ENCODE assay signal across 11 cellular contexts in genomic region chr2:127397568-127398238, GRCh38. TPM values are rescaled to one million over a fixed set of nuclear protein-coding genes. Genes with fewer than 3 reads are reported as not detected.
DNase-seq lines count a peak whose midpoint lies in the region; ATAC-seq, FAIRE-seq and TF ChIP-seq lines count a peak whose summit lies in the region.
"Had no signal": no experiment of that assay in that cellular context is flagged by ENCODE, and none has a peak within 500 bp of the region (broad histone marks: within the 10 kb centered on the region; RNA-seq: fewer than 3 reads in every experiment).

No MANE protein-coding gene starts in this region.

- H3K9me3 ChIP-seq in A549: peaks cover 9% of the 10 kb centered on the region; the same call in 2 of the 3 replicates
- no peaks in the 10 kb centered on the region for H3K9me3 ChIP-seq in ascending aorta
- no peaks in the 10 kb centered on the region for H3K9me3 ChIP-seq in mucosa of rectum (ENCODE audit: control insufficient read depth in 2 of 2, low read length in 2 of 2)
- H3K9me3 ChIP-seq in CD4-positive, alpha-beta memory T cell (ENCODE audit: control insufficient read depth in 1 of 2, low read length in 2 of 2): no peaks in the 10 kb centered on the region

- CTCF ChIA-PET in A549 (lab: Yijun Ruan, JAX): interaction anchor here (0.8 to 1.8 kb wide), 2 partner anchors 18 to 22 kb away, joined by 3 to 5 read pairs; no protein-coding TSS in a partner anchor
- CTCF ChIA-PET in CD4-positive, alpha-beta memory T cell (lab: Charles Lee; ENCODE audit: partially characterized antibody): no interaction called here

- DNase-seq in A549 (ENCODE audit: low read depth in 1 of 2, low spot score in 1 of 2) (no peak), HFFc6 (no peak), ascending aorta (ENCODE audit: low spot score in 2 of 2) (no peak), NCI-H1105 treated with DMSO at 0.1 percent for 48 hours (lab: John Stamatoyannopoulos, UW) (no peak), AML-193 (lab: John Stamatoyannopoulos, UW) (no peak), Ammon's horn (ENCODE audit: low spot score) (no peak)
- no peak for DNase-seq in CD4-positive, alpha-beta memory T cell
- DNase-seq: activated CD4-positive, alpha-beta T cell treated with anti-CD3 and anti-CD28 coated beads for 1 hour; NCI-H1105 had no signal

- peak overlapping the region; percentile 74; the same call in 1 of the 2 replicates for H3K27ac Mint-ChIP-seq in HFFc6
- peak overlapping the region in 1 of 7 donors; percentile 62 for H3K27ac Mint-ChIP-seq in CD4-positive, alpha-beta memory T cell

- no peaks in the 10 kb centered on the region for H3K9me3 Mint-ChIP-seq in HFFc6
- no peaks in the 10 kb centered on the region for H3K9me3 Mint-ChIP-seq in CD4-positive, alpha-beta memory T cell

- no peak for FAIRE-seq in A549 (lab: Jason Lieb, UNC)

- H3K4me1 ChIP-seq in A549 (peaks cover 58% of the 10 kb centered on the region), ascending aorta (peaks cover 6 to 28% of the 10 kb centered on the region in 2 donors), mucosa of rectum (ENCODE audit: control insufficient read depth in 2 of 2, insufficient read depth in 2 of 2, low read length in 2 of 2) (peaks cover 27 to 34% of the 10 kb centered on the region in 2 donors)
- peaks cover 3% of the 10 kb centered on the region for H3K4me1 ChIP-seq in CD4-positive, alpha-beta memory T cell (ENCODE audit: insufficient read depth, low read length)

- peaks cover 7% of the 10 kb centered on the region for H3K36me3 Mint-ChIP-seq in HFFc6 (ENCODE audit: low read depth)
- H3K36me3 Mint-ChIP-seq in CD4-positive, alpha-beta memory T cell: no peaks in the 10 kb centered on the region

- H3K27me3 ChIP-seq in ascending aorta (no peaks in the 10 kb centered on the region), mucosa of rectum (ENCODE audit: control insufficient read depth in 2 of 2, insufficient read depth in 2 of 2, low read length in 2 of 2) (no peaks in the 10 kb centered on the region)
- H3K27me3 ChIP-seq in CD4-positive, alpha-beta memory T cell (ENCODE audit: insufficient read depth, low read length): no peaks in the 10 kb centered on the region

- TF ChIP-seq RAD21 in A549 (conservative IDR thresholded peaks at IDR 0.05 in 1 of 2, IDR thresholded peaks at IDR 0.05 in 1 of 2): no peak

- H3K9ac ChIP-seq in mucosa of rectum (ENCODE audit: low read depth in 1 of 2, low read length in 2 of 2): no peak overlapping the region

- WGBS in A549 (ENCODE audit: missing lambda C conversion rate): 67% methylated on average over 8 of the region's 9 CpGs

- intact Hi-C loops in ascending aorta (cut with DNase I): loop anchor here (1.0 kb wide), 1 partner anchor 10 kb away; no protein-coding TSS in a partner anchor
- intact Hi-C loops in CD4-positive, alpha-beta memory T cell (cut with micrococcal nuclease): no loop called here

- TF ChIP-seq EP300 in A549 (IDR thresholded peaks at IDR 0.05): no peak

- peaks cover 44% of the 10 kb centered on the region for H3K4me1 Mint-ChIP-seq in HFFc6 (ENCODE audit: low read depth)
- H3K4me1 Mint-ChIP-seq in CD4-positive, alpha-beta memory T cell: no peaks in the 10 kb centered on the region

- POLR2A ChIA-PET in A549 (lab: Yijun Ruan, JAX): interaction anchor here (1.2 to 1.6 kb wide), 2 partner anchors 9 to 10 kb away, joined by 5 to 8 read pairs; no protein-coding TSS in a partner anchor
- POLR2A ChIA-PET in CD4-positive, alpha-beta memory T cell (lab: Charles Lee; ENCODE audit: partially characterized antibody): no interaction called here

- peak overlapping the region; percentile 71 to 81 for H3K27ac ChIP-seq in A549
- peak overlapping the region; percentile 65 to 66 for H3K27ac ChIP-seq in ascending aorta
- H3K27ac ChIP-seq in mucosa of rectum (ENCODE audit: low read depth in 2 of 2, low read length in 2 of 2): peak overlapping the region; percentile 15 to 33
- H3K27ac ChIP-seq in CD4-positive, alpha-beta memory T cell (ENCODE audit: low read depth, low read length): no peak overlapping the region

- TF ChIP-seq CTCF in A549 (IDR thresholded peaks at IDR 0.05) (no peak), HFFc6 (IDR thresholded peaks at IDR 0.05) (no peak), ascending aorta (IDR thresholded peaks at IDR 0.05) (no peak)

- no peaks in the 10 kb centered on the region for H3K36me3 ChIP-seq in ascending aorta
- no peaks in the 10 kb centered on the region for H3K36me3 ChIP-seq in mucosa of rectum (ENCODE audit: control insufficient read depth in 2 of 2, insufficient read depth in 2 of 2, low read length in 2 of 2)
- no peaks in the 10 kb centered on the region for H3K36me3 ChIP-seq in CD4-positive, alpha-beta memory T cell (ENCODE audit: insufficient read depth, low read length)

- no peak overlapping the region for H3K4me3 ChIP-seq in A549
- H3K4me3 ChIP-seq in ascending aorta: no peak overlapping the region
- no peak overlapping the region for H3K4me3 ChIP-seq in mucosa of rectum (ENCODE audit: low read length in 2 of 2)
- H3K4me3 ChIP-seq in CD4-positive, alpha-beta memory T cell (ENCODE audit: low read length in 2 of 2): no peak overlapping the region

- peak overlapping the region; percentile 54 for H3K4me2 ChIP-seq in A549

- no peak overlapping the region for H3K4me3 Mint-ChIP-seq in HFFc6
- H3K4me3 Mint-ChIP-seq in CD4-positive, alpha-beta memory T cell: no peak overlapping the region

- TF ChIP-seq POLR2A in A549 (IDR thresholded peaks at IDR 0.05; ENCODE audit: low read length): no peak

- peaks cover 6% of the 10 kb centered on the region; the same call in 1 of the 2 replicates for H3K27me3 Mint-ChIP-seq in HFFc6 (ENCODE audit: insufficient read depth)
- peaks cover 0 to 9% of the 10 kb centered on the region in 2 donors for H3K27me3 Mint-ChIP-seq in CD4-positive, alpha-beta memory T cell

- peak; percentile 39 to 43; a peak in 5 of 6 replicates for ATAC-seq in A549

TF ChIP-seq in A549, 52 proteins besides CTCF, POLR2A, EP300 and RAD21:
- no peak for TF ChIP-seq PHF8 (IDR thresholded peaks at IDR 0.05; ENCODE audit: borderline replicate concordance, low read depth)
- no peak for TF ChIP-seq NPAS2 (CRISPR knock-in tag; IDR thresholded peaks at IDR 0.05; ENCODE audit: borderline replicate concordance)
- TF ChIP-seq FOSL2 (IDR thresholded peaks at IDR 0.05): no peak
- no peak for TF ChIP-seq FOSL2 (CRISPR knock-in tag; IDR thresholded peaks at IDR 0.05)
- no peak for TF ChIP-seq ZNF302 (CRISPR knock-in tag; IDR thresholded peaks at IDR 0.05)
- TF ChIP-seq CBX2 (IDR thresholded peaks at IDR 0.05; ENCODE audit: borderline replicate concordance, low read depth): no peak
- no peak for TF ChIP-seq ZFP36 (IDR thresholded peaks at IDR 0.05; ENCODE audit: borderline replicate concordance, partially characterized antibody)
- no peak for TF ChIP-seq HEYL (CRISPR knock-in tag; IDR thresholded peaks at IDR 0.05)
- TF ChIP-seq ZSCAN20 (CRISPR knock-in tag; IDR thresholded peaks at IDR 0.05): no peak
- TF ChIP-seq TP53 (CRISPR knock-in tag; IDR thresholded peaks at IDR 0.05): no peak
- TF ChIP-seq HOXB5 (CRISPR knock-in tag; IDR thresholded peaks at IDR 0.05): no peak
- TF ChIP-seq, protein P1, sequence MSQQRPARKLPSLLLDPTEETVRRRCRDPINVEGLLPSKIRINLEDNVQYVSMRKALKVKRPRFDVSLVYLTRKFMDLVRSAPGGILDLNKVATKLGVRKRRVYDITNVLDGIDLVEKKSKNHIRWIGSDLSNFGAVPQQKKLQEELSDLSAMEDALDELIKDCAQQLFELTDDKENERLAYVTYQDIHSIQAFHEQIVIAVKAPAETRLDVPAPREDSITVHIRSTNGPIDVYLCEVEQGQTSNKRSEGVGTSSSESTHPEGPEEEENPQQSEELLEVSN (IDR thresholded peaks at IDR 0.05; ENCODE audit: borderline replicate concordance, low read depth): no peak
- TF ChIP-seq RCOR1 (IDR thresholded peaks at IDR 0.05; ENCODE audit: low read depth, low read length): no peak
- TF ChIP-seq USF2 (IDR thresholded peaks at IDR 0.05): no peak
- TF ChIP-seq NR3C1 (IDR thresholded peaks at IDR 0.05): no peak

RNA-seq across cellular contexts. Expression of gene MAP3K2, which starts 9.9 kb away (rescaled TPM):
- 29.7 and 36.1 TPM in 2 replicates for polyA plus RNA-seq in A549 (2011; rRNA removed)
- 4.9 and 7.0 TPM in 2 replicates for polyA plus RNA-seq in A549 (2012; cell fraction: cytosol; rRNA removed)
- 4.5 and 5.3 TPM in 2 replicates for polyA plus RNA-seq in A549 (2012; cell fraction: nucleus; rRNA removed)
- 12.3 to 13.2 TPM (median 12.8 TPM) in 3 replicates for polyA plus RNA-seq in A549 (2017; fragmentation: RNase III; extraction: RNeasy Plus Mini Kit Qiagen cat#74134 plus additional on column Dnase treatment)
- 43.3 and 43.6 TPM in 2 replicates for polyA minus RNA-seq in A549 (2011; rRNA and poly(A)+ RNA removed)
- 10 to 100 TPM; 38.5 to 44.2 (median 40.1) TPM for total RNA-seq in HFFc6 (2021; fragmentation: NEBNext Ultra II Directional; extraction: Animal tissue kit (Norgen Biotek cat#: 25700))
- 47.7 TPM for total RNA-seq in ascending aorta
- 10 to 100 TPM; 85.6 to 87.2 TPM for total RNA-seq in CD4-positive, alpha-beta memory T cell
- polyA plus RNA-seq in CD4-positive, alpha-beta memory T cell: 10 to 100 TPM; 42.5 to 63.4 TPM

RNA-seq across cellular contexts. Expression of gene PROC, which starts 20.5 kb away (rescaled TPM):
- 2.0 and 2.6 TPM in 2 replicates for polyA plus RNA-seq in A549 (2011; rRNA removed)
- polyA plus RNA-seq in A549 (2012; cell fraction: cytosol; rRNA removed): 6.3 and 7.1 TPM in 2 replicates
- polyA plus RNA-seq in A549 (2012; cell fraction: nucleus; rRNA removed): 5.4 and 6.3 TPM in 2 replicates
- 6.4 to 7.9 TPM (median 7.7 TPM) in 3 replicates for polyA plus RNA-seq in A549 (2017; fragmentation: RNase III; extraction: RNeasy Plus Mini Kit Qiagen cat#74134 plus additional on column Dnase treatment)
- polyA minus RNA-seq in A549 (2011; rRNA and poly(A)+ RNA removed): 0.54 and 1.4 TPM in 2 replicates
- not detected for total RNA-seq in HFFc6 (2021; fragmentation: NEBNext Ultra II Directional; extraction: Animal tissue kit (Norgen Biotek cat#: 25700))
- total RNA-seq in ascending aorta: not detected
- total RNA-seq in CD4-positive, alpha-beta memory T cell: not detected
- not detected for polyA plus RNA-seq in CD4-positive, alpha-beta memory T cell
- total RNA-seq: HT1080 had no signal
